ENCODE assay signal across 33 cellular contexts in genomic region chr12:110702081-110702480, GRCh38. TPM values are rescaled to one million over a fixed set of nuclear protein-coding genes. Genes with fewer than 3 reads are reported as not detected.
DNase-seq lines count a peak whose midpoint lies in the region; ATAC-seq and TF ChIP-seq lines count a peak whose summit lies in the region.
"Had no signal": no experiment of that assay in that cellular context is flagged by ENCODE, and none has a peak within 500 bp of the region (broad histone marks: within the 10 kb centered on the region; RNA-seq: fewer than 3 reads in every experiment).

No MANE protein-coding gene starts in this region.

- H4K20me1 ChIP-seq in osteoblast (ENCODE audit: insufficient read depth, low read length): no peaks in the 10 kb centered on the region
- H4K20me1 ChIP-seq: BLaER1; BLaER1 treated with 17β-estradiol and CSF1 and Interleukin-3, amounts not matched to agents 10 nM and 100 nM had no signal

- DNase-seq in natural killer cell treated with Interleukin-12 subunit alpha and Interleukin-12 subunit beta and Interleukin-15 and Interleukin-18, amount 100 ng/mL, for 72 hours (ENCODE audit: low spot score): peak; percentile 55
- DNase-seq in natural killer cell: no peak
- DNase-seq in mesenteric fat pad (ENCODE audit: low spot score): peak; percentile 79
- peak; percentile 41 for DNase-seq in osteoblast (ENCODE audit: insufficient read length, low spot score, missing footprints)
- DNase-seq in endodermal cell: no peak
- DNase-seq in stimulated activated CD4-positive, alpha-beta T cell treated with anti-CD3 and anti-CD28 coated beads, Interleukin-2, amount 100 ng/mL, for 24 hours: no peak
- DNase-seq: 8988T; ACHN; AML-193; BE2C; C1 segment of cervical spinal cord; Caco-2; Calu3; CD4-positive, alpha-beta memory T cell; CD4-positive, alpha-beta T cell; CD4-positive, CD25-positive, alpha-beta regulatory T cell; CD8-positive, alpha-beta memory T cell; CD8-positive, alpha-beta T cell; COR-L47; DMS 273 treated with DMSO at 0.1 percent for 48 hours; DMS153; DMS53; DMS79; DMS79 treated with DMSO at 0.1 percent for 48 hours; DND-41; EL had no signal

- H3K27ac Mint-ChIP-seq in natural killer cell treated with Interleukin-12 subunit alpha and Interleukin-12 subunit beta and Interleukin-15 and Interleukin-18, amount 100 ng/mL, for 72 hours: no peak overlapping the region
- no peak overlapping the region for H3K27ac Mint-ChIP-seq in natural killer cell
- no peak overlapping the region for H3K27ac Mint-ChIP-seq in endodermal cell
- H3K27ac Mint-ChIP-seq: B cell; CD14-positive monocyte; CD4-positive, alpha-beta memory T cell; CD4-positive, alpha-beta T cell; CD4-positive, CD25-positive, alpha-beta regulatory T cell; CD8-positive, alpha-beta memory T cell; CD8-positive, alpha-beta T cell had no signal

- H3K27ac ChIP-seq in osteoblast (ENCODE audit: low read depth, low read length) (no peak overlapping the region), endodermal cell (ENCODE audit: low read depth, low read length) (no peak overlapping the region)
- H3K27ac ChIP-seq: 22Rv1; A549; BLaER1; BLaER1 treated with 17β-estradiol and CSF1 and Interleukin-3, amounts not matched to agents 10 nM and 100 nM; C4-2B had no signal

- H3K4me3 Mint-ChIP-seq in natural killer cell treated with Interleukin-12 subunit alpha and Interleukin-12 subunit beta and Interleukin-15 and Interleukin-18, amount 100 ng/mL, for 72 hours: no peak overlapping the region
- H3K4me3 Mint-ChIP-seq in natural killer cell (no peak overlapping the region), endodermal cell (no peak overlapping the region)
- H3K4me3 Mint-ChIP-seq: B cell; CD14-positive monocyte; CD4-positive, alpha-beta memory T cell; CD4-positive, alpha-beta T cell; CD4-positive, CD25-positive, alpha-beta regulatory T cell; CD8-positive, alpha-beta memory T cell; CD8-positive, alpha-beta T cell had no signal

- H2AFZ ChIP-seq in osteoblast (ENCODE audit: low read length): no peak overlapping the region

- H3K4me3 ChIP-seq in osteoblast (ENCODE audit: insufficient read depth, low read length): no peak overlapping the region
- H3K4me3 ChIP-seq in endodermal cell (ENCODE audit: low read length): no peak overlapping the region
- H3K4me3 ChIP-seq: A549; BLaER1; BLaER1 treated with 17β-estradiol and CSF1 and Interleukin-3, amounts not matched to agents 10 nM and 100 nM had no signal

- no peak overlapping the region for H3K4me2 ChIP-seq in osteoblast (ENCODE audit: insufficient read depth, low read length)
- H3K4me2 ChIP-seq: A549; BLaER1; BLaER1 treated with 17β-estradiol and CSF1 and Interleukin-3, amounts not matched to agents 10 nM and 100 nM had no signal

- no peaks in the 10 kb centered on the region for H3K27me3 Mint-ChIP-seq in natural killer cell treated with Interleukin-12 subunit alpha and Interleukin-12 subunit beta and Interleukin-15 and Interleukin-18, amount 100 ng/mL, for 72 hours
- H3K27me3 Mint-ChIP-seq in natural killer cell (ENCODE audit: low read depth in 2 of 2) (no peaks in the 10 kb centered on the region), endodermal cell (ENCODE audit: insufficient read depth) (no peaks in the 10 kb centered on the region)
- H3K27me3 Mint-ChIP-seq: B cell; CD4-positive, alpha-beta memory T cell; CD4-positive, alpha-beta T cell; CD4-positive, CD25-positive, alpha-beta regulatory T cell; CD8-positive, alpha-beta memory T cell had no signal

- peaks cover 3 to 7% of the 10 kb centered on the region in 2 donors for H3K4me1 Mint-ChIP-seq in natural killer cell treated with Interleukin-12 subunit alpha and Interleukin-12 subunit beta and Interleukin-15 and Interleukin-18, amount 100 ng/mL, for 72 hours (ENCODE audit: low read depth in 2 of 2)
- peaks cover 6 to 11% of the 10 kb centered on the region in 2 donors for H3K4me1 Mint-ChIP-seq in natural killer cell
- H3K4me1 Mint-ChIP-seq in endodermal cell: no peaks in the 10 kb centered on the region

- H3K9me3 Mint-ChIP-seq in natural killer cell treated with Interleukin-12 subunit alpha and Interleukin-12 subunit beta and Interleukin-15 and Interleukin-18, amount 100 ng/mL, for 72 hours: no peaks in the 10 kb centered on the region
- H3K9me3 Mint-ChIP-seq in natural killer cell: no peaks in the 10 kb centered on the region
- H3K9me3 Mint-ChIP-seq in endodermal cell: no peaks in the 10 kb centered on the region
- H3K9me3 Mint-ChIP-seq: CD4-positive, alpha-beta memory T cell; CD4-positive, alpha-beta T cell; CD4-positive, CD25-positive, alpha-beta regulatory T cell; CD8-positive, alpha-beta memory T cell; CD8-positive, alpha-beta T cell had no signal

- TF ChIP-seq CTCF in natural killer cell (IDR thresholded peaks at IDR 0.05) (no peak), osteoblast (IDR thresholded peaks at IDR 0.05; ENCODE audit: extremely low read depth, low read depth, low read length) (no peak), endodermal cell (conservative IDR thresholded peaks at IDR 0.05) (no peak)

- H3K79me2 ChIP-seq in osteoblast (ENCODE audit: insufficient read depth, low read length): no peaks in the 10 kb centered on the region

- 98 to 100% methylated on average over 3 to 4 of the region's 5 CpGs for WGBS in endodermal cell (ENCODE audit: insufficient coverage in 1 of 2, insufficient read length in 1 of 2), 2 experiments

- no peaks in the 10 kb centered on the region for H3K27me3 ChIP-seq in osteoblast (ENCODE audit: insufficient read depth, low read length)
- no peaks in the 10 kb centered on the region for H3K27me3 ChIP-seq in endodermal cell (ENCODE audit: control insufficient read depth, insufficient read depth, low read length, poor library complexity, severe bottlenecking)
- H3K27me3 ChIP-seq: BE2C; BLaER1; BLaER1 treated with 17β-estradiol and CSF1 and Interleukin-3, amounts not matched to agents 10 nM and 100 nM had no signal

- no peak overlapping the region for H3K9ac ChIP-seq in endodermal cell (ENCODE audit: extremely low read depth, low read length, poor library complexity, severe bottlenecking)
- H3K9ac ChIP-seq: BLaER1; BLaER1 treated with 17β-estradiol and CSF1 and Interleukin-3, amounts not matched to agents 10 nM and 100 nM had no signal

- no peak for ATAC-seq in natural killer cell treated with Interleukin-12 subunit alpha and Interleukin-12 subunit beta and Interleukin-15 and Interleukin-18, amount 100 ng/mL, for 72 hours
- ATAC-seq in natural killer cell: no peak
- ATAC-seq: A549; CD8-positive, alpha-beta T cell had no signal

- intact Hi-C loops in natural killer cell (cut with micrococcal nuclease): no loop called here

- H3K36me3 ChIP-seq in osteoblast (ENCODE audit: insufficient read depth, low read length): no peaks in the 10 kb centered on the region
- no peaks in the 10 kb centered on the region for H3K36me3 ChIP-seq in endodermal cell (ENCODE audit: control insufficient read depth, insufficient read depth, low read length)
- H3K36me3 ChIP-seq: BE2C; BLaER1; BLaER1 treated with 17β-estradiol and CSF1 and Interleukin-3, amounts not matched to agents 10 nM and 100 nM had no signal

- H3K4me1 ChIP-seq in osteoblast (ENCODE audit: insufficient read depth, low read length) (no peaks in the 10 kb centered on the region), endodermal cell (ENCODE audit: control insufficient read depth, insufficient read depth, low read length) (no peaks in the 10 kb centered on the region)
- H3K4me1 ChIP-seq: Caco-2 had no signal

- H3K9me3 ChIP-seq in osteoblast (ENCODE audit: low read depth, low read length): no peaks in the 10 kb centered on the region
- no peaks in the 10 kb centered on the region for H3K9me3 ChIP-seq in endodermal cell (ENCODE audit: control insufficient read depth, low read length)
- H3K9me3 ChIP-seq: A549; BE2C; BLaER1; BLaER1 treated with 17β-estradiol and CSF1 and Interleukin-3, amounts not matched to agents 10 nM and 100 nM; Caco-2 had no signal

- no peaks in the 10 kb centered on the region for H3K36me3 Mint-ChIP-seq in natural killer cell treated with Interleukin-12 subunit alpha and Interleukin-12 subunit beta and Interleukin-15 and Interleukin-18, amount 100 ng/mL, for 72 hours
- no peaks in the 10 kb centered on the region for H3K36me3 Mint-ChIP-seq in natural killer cell
- no peaks in the 10 kb centered on the region for H3K36me3 Mint-ChIP-seq in endodermal cell (ENCODE audit: low read depth)
- H3K36me3 Mint-ChIP-seq: CD14-positive monocyte; CD4-positive, alpha-beta memory T cell; CD4-positive, CD25-positive, alpha-beta regulatory T cell; CD8-positive, alpha-beta memory T cell; CD8-positive, alpha-beta T cell had no signal

RNA-seq across cellular contexts. Expression of gene HVCN1, which starts 13.2 kb away (rescaled TPM):
- 1 to 10 TPM in 1 of 2 donors, under 1 TPM in 1; 1.00 to 3.3 TPM for total RNA-seq in natural killer cell treated with Interleukin-12 subunit alpha and Interleukin-12 subunit beta and Interleukin-15 and Interleukin-18, amount 100 ng/mL, for 72 hours
- total RNA-seq in natural killer cell (10 to 100 TPM; 12.5 to 18.4 (median 18.0) TPM), mesenteric fat pad (4.2 TPM), osteoblast (2.1 and 2.9 TPM in 2 replicates), endodermal cell (1 to 10 TPM; 8.8 to 9.5 TPM)
- 9.3 TPM for polyA plus RNA-seq in endodermal cell (2013, experiment 1 of 2)
- 7.7 TPM for polyA plus RNA-seq in endodermal cell (2013, experiment 2 of 2)

RNA-seq across cellular contexts. Expression of gene PPP1CC, which starts 40.6 kb away (rescaled TPM):
- 100 to 1,000 TPM; 140 to 143 TPM for total RNA-seq in natural killer cell treated with Interleukin-12 subunit alpha and Interleukin-12 subunit beta and Interleukin-15 and Interleukin-18, amount 100 ng/mL, for 72 hours
- 100 to 1,000 TPM; 114 to 121 (median 117) TPM for total RNA-seq in natural killer cell
- 101 TPM for total RNA-seq in mesenteric fat pad
- 107 and 114 TPM in 2 replicates for total RNA-seq in osteoblast
- 100 to 1,000 TPM; 179 to 201 TPM for total RNA-seq in endodermal cell
- 278 TPM for polyA plus RNA-seq in endodermal cell (2013, experiment 1 of 2)
- polyA plus RNA-seq in endodermal cell (2013, experiment 2 of 2): 253 TPM

Comparison
In these comparisons a context has a peak if more than half of its experiments do, and no peak if none do; other contexts are left out.
1. DNase-seq: peak in natural killer cell treated with Interleukin-12 subunit alpha and Interleukin-12 subunit beta and Interleukin-15 and Interleukin-18, amount 100 ng/mL, for 72 hours (single experiment), mesenteric fat pad (single experiment) and osteoblast (single experiment); none in natural killer cell (single experiment), endodermal cell (single experiment) and stimulated activated CD4-positive, alpha-beta T cell treated with anti-CD3 and anti-CD28 coated beads, Interleukin-2, amount 100 ng/mL, for 24 hours (0 of 2).